28 cellular contexts compared by ENCODE assay signal in the genomic region with DNA sequence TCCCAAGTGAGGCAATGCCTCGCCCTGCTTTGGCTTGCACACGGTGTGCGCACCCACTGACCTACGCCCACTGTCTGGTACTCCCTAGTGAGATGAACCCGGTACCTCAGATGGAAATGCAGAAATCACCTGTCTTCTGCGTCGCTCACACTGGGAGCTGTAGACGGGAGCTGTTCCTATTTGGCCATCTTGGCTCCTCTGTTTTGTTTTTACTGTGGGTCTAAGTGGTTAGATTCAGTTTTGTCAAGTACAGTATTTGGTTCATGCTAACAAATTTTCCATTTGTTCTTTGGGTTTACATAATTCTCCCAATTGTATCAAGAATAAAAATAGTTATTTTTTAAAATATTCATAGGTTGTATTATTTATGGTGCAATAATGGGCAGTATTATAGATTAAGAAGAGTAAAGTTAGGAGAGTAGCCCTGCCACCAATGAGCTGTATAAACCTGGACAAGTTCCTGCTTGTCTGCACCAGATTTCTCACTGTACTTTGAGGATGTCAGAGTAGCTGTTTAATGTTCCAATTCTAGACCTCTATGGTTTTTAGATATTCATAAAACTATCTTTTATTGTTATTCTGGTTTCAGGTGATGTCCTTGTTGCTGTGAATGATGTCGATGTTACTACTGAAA. TPM values are rescaled to one million over a fixed set of nuclear protein-coding genes. Genes with fewer than 3 reads are reported as not detected.
DNase-seq lines count a peak whose midpoint lies in the region; ATAC-seq, FAIRE-seq and TF ChIP-seq lines count a peak whose summit lies in the region.
"Had no signal": no experiment of that assay in that cellular context is flagged by ENCODE, and none has a peak within 500 bp of the region (broad histone marks: within the 10 kb centered on the region; RNA-seq: fewer than 3 reads in every experiment).

No MANE protein-coding gene starts in this region.

- H3K36me3 Mint-ChIP-seq in GM23338 (ENCODE audit: low read depth) (peaks cover 20% of the 10 kb centered on the region), WTC11 (peaks cover 19% of the 10 kb centered on the region)
- H3K36me3 Mint-ChIP-seq: activated naive CD4-positive, alpha-beta T cell treated with anti-CD3 and anti-CD28 coated beads, Interleukin-2, amount 50 U/mL, for 24 hours; IgD-negative memory B cell had no signal

- H3K27me3 ChIP-seq in GM23338 (ENCODE audit: insufficient read depth), result no peaks in the 10 kb centered on the region
- H3K27me3 ChIP-seq in iPS-15b (ENCODE audit: control insufficient read depth, insufficient read depth, low read length), result no peaks in the 10 kb centered on the region
- H3K27me3 ChIP-seq: BLaER1 treated with 17β-estradiol and CSF1 and Interleukin-3, amounts not matched to agents 10 nM and 100 nM; neutrophil; sigmoid colon; thyroid gland had no signal

- H3K79me2 ChIP-seq in GM23338 (replicated peaks; ENCODE audit: insufficient read depth), result peaks cover 10% of the 10 kb centered on the region

- TF ChIP-seq CTCF in A549 (IDR thresholded peaks at IDR 0.05) (no peak), GM23338 (conservative IDR thresholded peaks at IDR 0.05; ENCODE audit: low read depth in 2 of 2) (no peak), WTC11 (IDR thresholded peaks at IDR 0.05) (no peak)

- DNase-seq in A549 (ENCODE audit: low read depth in 1 of 2, low spot score in 1 of 2) (no peak), GM23338 (ENCODE audit: low spot score) (no peak), WTC11 (ENCODE audit: low spot score) (no peak), SW 1271 (lab: John Stamatoyannopoulos, UW) (no peak), NCI-H187 (lab: John Stamatoyannopoulos, UW) (no peak)
- DNase-seq: activated CD4-positive, alpha-beta T cell treated with anti-CD3 and anti-CD28 coated beads for 36 hours; activated CD8-positive, alpha-beta T cell treated with anti-CD3 and anti-CD28 coated beads, Interleukin-2, amount 10 ng/mL, durations not matched to agents 7 days and 5 days; DMS153; effector CD4-positive, alpha-beta T cell; islet precursor cell; left ventricle myocardium superior; NCI-H1436 treated with DMSO at 0.1 percent for 48 hours; NCI-H446 treated with DMSO at 0.1 percent for 48 hours; sigmoid colon; stimulated activated CD4-positive, alpha-beta T cell treated with anti-CD3 and anti-CD28 coated beads, Interleukin-4, amount 100 ng/mL, for 24 hours; T-helper 2 cell; thyroid gland had no signal

- peaks cover 1% of the 10 kb centered on the region for H3K27me3 Mint-ChIP-seq in GM23338 (ENCODE audit: insufficient read depth, low read depth, poor library complexity)
- no peaks in the 10 kb centered on the region for H3K27me3 Mint-ChIP-seq in WTC11 (ENCODE audit: low read depth)

- ATAC-seq in A549, result 0 out of 6 replicates have a peak, but pooled peaks of 1 of the 2 experiments have one; percentile 25
- ATAC-seq in GM23338, result no peak
- no peak for ATAC-seq in WTC11
- no peak for ATAC-seq in HG03139 (IDR thresholded peaks at IDR 0.05; ENCODE audit: unreplicated experiment)
- ATAC-seq: activated CD4-positive, alpha-beta T cell treated with anti-CD3 and anti-CD28 coated beads for 36 hours; activated CD8-positive, alpha-beta T cell treated with anti-CD3 and anti-CD28 coated beads, Interleukin-2, amount 10 ng/mL, durations not matched to agents 7 days and 5 days; left ventricle myocardium superior; SK-N-SH treated with all-trans-retinoic acid at 6 μM for 48 hours had no signal

- H3K9me3 Mint-ChIP-seq in GM23338 (peaks cover 9% of the 10 kb centered on the region; the same call in 2 of the 3 replicates), WTC11 (no peaks in the 10 kb centered on the region)
- H3K9me3 Mint-ChIP-seq: activated naive CD4-positive, alpha-beta T cell treated with anti-CD3 and anti-CD28 coated beads, Interleukin-2, amount 50 U/mL, for 24 hours; activated T-helper 2 cell treated with anti-CD3 and anti-CD28 coated beads, Interferon-gamma antibody, Interleukin-2, Interleukin-4, amounts not matched to agents 10 μg/mL and 5 μg/mL and 100 μg/mL, durations not matched to agents 14 hours and 24 hours and 36 hours had no signal

- no peaks in the 10 kb centered on the region for H4K20me1 ChIP-seq in GM23338 (replicated peaks; ENCODE audit: insufficient read depth)
- H4K20me1 ChIP-seq: BLaER1 treated with 17β-estradiol and CSF1 and Interleukin-3, amounts not matched to agents 10 nM and 100 nM had no signal

- H2AFZ ChIP-seq in GM23338, result no peak overlapping the region

- no peak for TF ChIP-seq EP300 in A549 (IDR thresholded peaks at IDR 0.05)

- CTCF ChIA-PET in A549 (lab: Yijun Ruan, JAX) (no interaction called here), WTC11 (lab: Charles Lee) (no interaction called here)

- H3K4me1 ChIP-seq in A549 (no peaks in the 10 kb centered on the region), GM23338 (ENCODE audit: insufficient read depth) (no peaks in the 10 kb centered on the region), iPS-15b (ENCODE audit: control insufficient read depth, insufficient read depth, low read length) (no peaks in the 10 kb centered on the region)
- H3K4me1 ChIP-seq: BLaER1 treated with 17β-estradiol and CSF1 and Interleukin-3, amounts not matched to agents 10 nM and 100 nM; sigmoid colon; thyroid gland had no signal

- H3K9me2 ChIP-seq in GM23338 (ENCODE audit: insufficient read depth), result no peaks in the 10 kb centered on the region

- H3F3A ChIP-seq in GM23338 (replicated peaks; ENCODE audit: low read depth), result no peaks in the 10 kb centered on the region

- H3K27ac Mint-ChIP-seq in GM23338 (peak overlapping the region; percentile 98), WTC11 (peak overlapping the region; percentile 99)
- H3K27ac Mint-ChIP-seq: activated CD4-positive, alpha-beta T cell treated with anti-CD3 and anti-CD28 coated beads for 36 hours; activated CD8-positive, alpha-beta T cell treated with anti-CD3 and anti-CD28 coated beads, Interleukin-2, amount 10 ng/mL, durations not matched to agents 7 days and 5 days; activated naive CD4-positive, alpha-beta T cell treated with anti-CD3 and anti-CD28 coated beads, Interleukin-2, amount 50 U/mL, for 24 hours; activated T-helper 2 cell treated with anti-CD3 and anti-CD28 coated beads, Interferon-gamma antibody, Interleukin-2, Interleukin-4, amounts not matched to agents 10 μg/mL and 5 μg/mL and 100 μg/mL, durations not matched to agents 14 hours and 24 hours and 36 hours; IgD-negative memory B cell had no signal

- no peak for FAIRE-seq in A549 (lab: Jason Lieb, UNC)
- FAIRE-seq: colon, GM12892 had no signal

- H3K4me2 ChIP-seq in A549 (peak overlapping the region; percentile 72), GM23338 (peak overlapping the region; percentile 65)
- H3K4me2 ChIP-seq: BLaER1 treated with 17β-estradiol and CSF1 and Interleukin-3, amounts not matched to agents 10 nM and 100 nM had no signal

- H3K9me3 ChIP-seq in A549 (no peaks in the 10 kb centered on the region), iPS-15b (ENCODE audit: control insufficient read depth, insufficient read depth, low read length) (no peaks in the 10 kb centered on the region)
- H3K9me3 ChIP-seq: BLaER1 treated with 17β-estradiol and CSF1 and Interleukin-3, amounts not matched to agents 10 nM and 100 nM; HAP-1; neutrophil; sigmoid colon; thyroid gland had no signal

- H3K27ac ChIP-seq in A549 (peak overlapping the region; percentile 40 to 62; a peak in 1 of 6 replicates), GM23338 (ENCODE audit: low read depth) (no peak overlapping the region)
- H3K27ac ChIP-seq: BLaER1 treated with 17β-estradiol and CSF1 and Interleukin-3, amounts not matched to agents 10 nM and 100 nM; neutrophil; sigmoid colon; thyroid gland had no signal

- TF ChIP-seq POLR2A in A549 (IDR thresholded peaks at IDR 0.05; ENCODE audit: low read length), result no peak

- H3K4me1 Mint-ChIP-seq in GM23338 (peaks cover 11% of the 10 kb centered on the region), WTC11 (peaks cover 18% of the 10 kb centered on the region)
- H3K4me1 Mint-ChIP-seq: activated CD4-positive, alpha-beta T cell treated with anti-CD3 and anti-CD28 coated beads for 36 hours; activated naive CD4-positive, alpha-beta T cell treated with anti-CD3 and anti-CD28 coated beads, Interleukin-2, amount 50 U/mL, for 24 hours; IgD-negative memory B cell had no signal

- H3K9ac ChIP-seq in iPS-15b (ENCODE audit: low read depth, low read length), result no peak overlapping the region
- H3K9ac ChIP-seq: BLaER1 treated with 17β-estradiol and CSF1 and Interleukin-3, amounts not matched to agents 10 nM and 100 nM had no signal

- TF ChIP-seq RAD21 in A549 (conservative IDR thresholded peaks at IDR 0.05 in 1 of 2, IDR thresholded peaks at IDR 0.05 in 1 of 2), result no peak

- POLR2A ChIA-PET in A549 (lab: Yijun Ruan, JAX), result no interaction called here
- POLR2A ChIA-PET in WTC11 (lab: Charles Lee), result no interaction called here

- H3K36me3 ChIP-seq in GM23338 (ENCODE audit: insufficient read depth) (peaks cover 5% of the 10 kb centered on the region; the same call in 1 of the 2 replicates), iPS-15b (ENCODE audit: control insufficient read depth, insufficient read depth, low read length) (peaks cover 6% of the 10 kb centered on the region)
- H3K36me3 ChIP-seq: BLaER1 treated with 17β-estradiol and CSF1 and Interleukin-3, amounts not matched to agents 10 nM and 100 nM; neutrophil; thyroid gland had no signal

- 61% methylated on average over 9 of the region's 9 CpGs for WGBS in A549 (ENCODE audit: missing lambda C conversion rate)

- H3K4me3 Mint-ChIP-seq in GM23338, result peak overlapping the region; percentile 78
- H3K4me3 Mint-ChIP-seq in WTC11, result peak overlapping the region; percentile 87
- H3K4me3 Mint-ChIP-seq: activated CD4-positive, alpha-beta T cell treated with anti-CD3 and anti-CD28 coated beads for 36 hours; activated CD8-positive, alpha-beta T cell treated with anti-CD3 and anti-CD28 coated beads, Interleukin-2, amount 10 ng/mL, durations not matched to agents 7 days and 5 days; activated naive CD4-positive, alpha-beta T cell treated with anti-CD3 and anti-CD28 coated beads, Interleukin-2, amount 50 U/mL, for 24 hours had no signal

- peak overlapping the region; percentile 39 for H3K4me3 ChIP-seq in A549
- H3K4me3 ChIP-seq in GM23338, result peak overlapping the region; percentile 52
- H3K4me3 ChIP-seq in iPS-15b (ENCODE audit: low read depth, low read length), result peak overlapping the region; percentile 26
- H3K4me3 ChIP-seq: BLaER1 treated with 17β-estradiol and CSF1 and Interleukin-3, amounts not matched to agents 10 nM and 100 nM; HAP-1; sigmoid colon; thyroid gland had no signal

RNA-seq across cellular contexts. Expression of gene INTU, which starts 23.4 kb away (rescaled TPM):
- polyA plus RNA-seq in A549 (2011; rRNA removed) (4.7 TPM in 2 replicates), A549 (2017; fragmentation: RNase III; extraction: RNeasy Plus Mini Kit Qiagen cat#74134 plus additional on column Dnase treatment) (1.2 to 1.8 TPM (median 1.5 TPM) in 3 replicates), GM23338 (2016; fragmentation: Nextera tagmentation; extraction: Ambion mirVana) (9.8 and 10.3 TPM in 2 replicates)
- 0.52 and 0.53 TPM in 2 replicates for polyA plus RNA-seq in A549 (2012; cell fraction: cytosol; rRNA removed)
- polyA plus RNA-seq in A549 (2012; cell fraction: nucleus; rRNA removed), result 1.2 and 2.0 TPM in 2 replicates
- polyA minus RNA-seq in A549 (2011; rRNA and poly(A)+ RNA removed), result 4.3 and 4.8 TPM in 2 replicates
- total RNA-seq in GM23338 (2014; rRNA removed; shearing (Covaris generic)), result 16.6 and 17.0 TPM in 2 replicates
- total RNA-seq in WTC11 (2021), result 15.0 to 18.6 TPM (median 17.9 TPM) in 3 replicates
- total RNA-seq: activated T-helper 2 cell treated with anti-CD3 and anti-CD28 coated beads, Interferon-gamma antibody, Interleukin-2, Interleukin-4, amounts not matched to agents 10 μg/mL and 5 μg/mL and 100 μg/mL, durations not matched to agents 14 hours and 24 hours and 36 hours had no signal
